ENCODE assay signal across 20 cellular contexts in genomic region chr1:17833661-17834501, GRCh38.
"Had no signal": no experiment of that assay in that cellular context is flagged by ENCODE, and none has a peak within 500 bp of the region (broad histone marks: within the 10 kb centered on the region; RNA-seq: fewer than 3 reads in every experiment).

No MANE protein-coding gene starts in this region.

- H3K4me1 ChIP-seq: lower lobe of right lung, tibial artery, vagina had no signal

- H3K27ac Mint-ChIP-seq: activated CD4-positive, alpha-beta memory T cell treated with anti-CD3 and anti-CD28 coated beads, Interleukin-2, amount 10 ng/mL, durations not matched to agents 7 days and 5 days; activated naive CD8-positive, alpha-beta T cell treated with anti-CD3 and anti-CD28 coated beads, Interleukin-2, amount 10 ng/mL, durations not matched to agents 7 days and 5 days; activated T-helper 17 cell treated with anti-CD3 and anti-CD28 coated beads, Interleukin-2, amount 50 U/mL, for 72 hours; mesothelial cell of epicardium; natural killer cell treated with Interleukin-12 subunit alpha and Interleukin-12 subunit beta and Interleukin-15 and Interleukin-18, amount 100 ng/mL, for 72 hours had no signal

- ATAC-seq: activated T-helper 17 cell treated with anti-CD3 and anti-CD28 coated beads, Interleukin-2, amount 50 U/mL, for 72 hours; lower lobe of right lung; natural killer cell treated with Interleukin-12 subunit alpha and Interleukin-12 subunit beta and Interleukin-15 and Interleukin-18, amount 100 ng/mL, for 72 hours had no signal

- H3K27ac ChIP-seq: epithelial cell of prostate, hepatocyte, lower lobe of right lung, tibial artery, vagina had no signal

- H3K27me3 ChIP-seq: vagina had no signal

- H3K4me2 ChIP-seq: hepatocyte had no signal

- H3K79me2 ChIP-seq: hepatocyte had no signal

- H3K9me3 ChIP-seq: lower lobe of right lung, tibial artery, vagina had no signal

- H3K4me1 Mint-ChIP-seq: activated CD4-positive, alpha-beta memory T cell treated with anti-CD3 and anti-CD28 coated beads, Interleukin-2, amount 10 ng/mL, durations not matched to agents 7 days and 5 days; activated naive CD8-positive, alpha-beta T cell treated with anti-CD3 and anti-CD28 coated beads, Interleukin-2, amount 10 ng/mL, durations not matched to agents 7 days and 5 days; activated T-helper 17 cell treated with anti-CD3 and anti-CD28 coated beads, Interleukin-2, amount 50 U/mL, for 72 hours; mesothelial cell of epicardium had no signal

- H3K9me3 Mint-ChIP-seq: activated CD4-positive, alpha-beta memory T cell treated with anti-CD3 and anti-CD28 coated beads, Interleukin-2, amount 10 ng/mL, durations not matched to agents 7 days and 5 days; activated naive CD8-positive, alpha-beta T cell treated with anti-CD3 and anti-CD28 coated beads, Interleukin-2, amount 10 ng/mL, durations not matched to agents 7 days and 5 days; activated T-helper 17 cell treated with anti-CD3 and anti-CD28 coated beads, Interleukin-2, amount 50 U/mL, for 72 hours; mesothelial cell of epicardium; natural killer cell treated with Interleukin-12 subunit alpha and Interleukin-12 subunit beta and Interleukin-15 and Interleukin-18, amount 100 ng/mL, for 72 hours had no signal

- H3K27me3 Mint-ChIP-seq: activated CD4-positive, alpha-beta memory T cell treated with anti-CD3 and anti-CD28 coated beads, Interleukin-2, amount 10 ng/mL, durations not matched to agents 7 days and 5 days had no signal

- H3K36me3 Mint-ChIP-seq: activated naive CD8-positive, alpha-beta T cell treated with anti-CD3 and anti-CD28 coated beads, Interleukin-2, amount 10 ng/mL, durations not matched to agents 7 days and 5 days; mesothelial cell of epicardium; natural killer cell treated with Interleukin-12 subunit alpha and Interleukin-12 subunit beta and Interleukin-15 and Interleukin-18, amount 100 ng/mL, for 72 hours had no signal

- H2AFZ ChIP-seq: hepatocyte had no signal

- H3K4me3 Mint-ChIP-seq: activated CD4-positive, alpha-beta memory T cell treated with anti-CD3 and anti-CD28 coated beads, Interleukin-2, amount 10 ng/mL, durations not matched to agents 7 days and 5 days; activated naive CD8-positive, alpha-beta T cell treated with anti-CD3 and anti-CD28 coated beads, Interleukin-2, amount 10 ng/mL, durations not matched to agents 7 days and 5 days; activated T-helper 17 cell treated with anti-CD3 and anti-CD28 coated beads, Interleukin-2, amount 50 U/mL, for 72 hours; mesothelial cell of epicardium; natural killer cell treated with Interleukin-12 subunit alpha and Interleukin-12 subunit beta and Interleukin-15 and Interleukin-18, amount 100 ng/mL, for 72 hours had no signal

- DNase-seq: activated CD4-positive, alpha-beta memory T cell treated with anti-CD3 and anti-CD28 coated beads, Interleukin-2, amount 10 ng/mL, durations not matched to agents 7 days and 5 days; activated CD4-positive, alpha-beta T cell treated with anti-CD3 and anti-CD28 coated beads for 48 hours; activated CD4-positive, CD25-positive, alpha-beta regulatory T cell; activated naive CD4-positive, alpha-beta T cell; activated naive CD8-positive, alpha-beta T cell treated with anti-CD3 and anti-CD28 coated beads, Interleukin-2, amount 10 ng/mL, durations not matched to agents 7 days and 5 days; activated T-cell treated with anti-CD3 and anti-CD28 coated beads, Interleukin-2, amount 50 U/mL, for 1 hour; amygdala; foreskin fibroblast; lower lobe of right lung; stimulated activated CD4-positive, alpha-beta T cell treated with anti-CD3 and anti-CD28 coated beads, Interleukin-2, amount 100 ng/mL, for 24 hours; stimulated activated naive CD4-positive, alpha-beta T cell treated with Interleukin-2 at 50 U/mL for 16 hours; substantia nigra; T-helper 9 cell had no signal

- H3K36me3 ChIP-seq: lower lobe of right lung, tibial artery, vagina had no signal

- H3K4me3 ChIP-seq: hepatocyte, lower lobe of right lung, tibial artery, vagina had no signal
